8 cellular contexts compared by ENCODE assay signal in genomic region chr12:55717397-55718007, GRCh38. TPM values are rescaled to one million over a fixed set of nuclear protein-coding genes. Genes with fewer than 3 reads are reported as not detected.
A peak's percentile ranks its signal among the peaks of the same experiment; 100 is the strongest.
DNase-seq lines count a peak whose midpoint lies in the region; FAIRE-seq and TF ChIP-seq lines count a peak whose summit lies in the region.

No MANE protein-coding gene starts in this region.

- TF ChIP-seq CTCF in bronchial epithelial cell (IDR thresholded peaks at IDR 0.05; ENCODE audit: insufficient read depth, low read length, severe bottlenecking) = no peak

- H3K27ac ChIP-seq in muscle layer of duodenum (ENCODE audit: low read length) = peak overlapping the region; percentile 92

- FAIRE-seq in bronchial epithelial cell (lab: Jason Lieb, UNC) = no peak

- peak; percentile 86 for DNase-seq in DMS 273 (lab: John Stamatoyannopoulos, UW; ENCODE audit: unreplicated experiment)
- DNase-seq in NCI-H1694 (lab: John Stamatoyannopoulos, UW) = peak; percentile 53
- peak; percentile 76 for DNase-seq in bronchial epithelial cell (ENCODE audit: low read depth)
- DNase-seq in SK-N-DZ (ENCODE audit: low spot score) = no peak
- DNase-seq in OCI-M1 (lab: John Stamatoyannopoulos, UW) = no peak
- no peak for DNase-seq in GDM1 (lab: John Stamatoyannopoulos, UW)
- no peak for DNase-seq in stimulated activated CD4-positive, alpha-beta T cell treated with anti-CD3 and anti-CD28 coated beads, Interleukin-2, amount 100 ng/mL, for 48 hours

- H3K27me3 ChIP-seq in bronchial epithelial cell (ENCODE audit: control insufficient read depth, insufficient read depth, low read length) (no peaks in the 10 kb centered on the region), muscle layer of duodenum (ENCODE audit: low read depth, low read length) (no peaks in the 10 kb centered on the region)

- H3K4me3 ChIP-seq in bronchial epithelial cell (ENCODE audit: low read depth, low read length) (no peak overlapping the region), muscle layer of duodenum (ENCODE audit: low read depth in 1 of 2, low read length in 2 of 2) (peak overlapping the region; percentile 82 to 86)

- peaks cover 2% of the 10 kb centered on the region for H3K36me3 ChIP-seq in bronchial epithelial cell (ENCODE audit: control insufficient read depth, insufficient read depth, low read length)
- H3K36me3 ChIP-seq in muscle layer of duodenum (ENCODE audit: control insufficient read depth in 1 of 2, insufficient read depth in 2 of 2, low read length in 2 of 2) = no peaks in the 10 kb centered on the region

- H3K9me3 ChIP-seq in muscle layer of duodenum (ENCODE audit: control insufficient read depth in 1 of 2, low read length in 2 of 2) = no peaks in the 10 kb centered on the region

- peaks cover 49 to 68% of the 10 kb centered on the region in 2 donors for H3K4me1 ChIP-seq in muscle layer of duodenum (ENCODE audit: control insufficient read depth in 1 of 2, insufficient read depth in 2 of 2, low read length in 2 of 2)

RNA-seq across cellular contexts. Expression of gene BLOC1S1, which starts 1.7 kb away (rescaled TPM):
- 64.5 and 89.1 TPM in 2 replicates for total RNA-seq in bronchial epithelial cell
- 96.9 and 151 TPM in 2 replicates for polyA plus RNA-seq in SK-N-DZ (2014; cell fraction: cytosol; rRNA removed)
- 101 and 105 TPM in 2 replicates for polyA plus RNA-seq in SK-N-DZ (2014; cell fraction: nucleus; rRNA removed)

RNA-seq across cellular contexts. Expression of gene RDH5, which starts 2.7 kb away (rescaled TPM):
- total RNA-seq in bronchial epithelial cell = 1.1 and 2.3 TPM in 2 replicates
- polyA plus RNA-seq in SK-N-DZ (2014; cell fraction: cytosol; rRNA removed) = 2.2 and 3.8 TPM in 2 replicates
- 2.7 and 3.8 TPM in 2 replicates for polyA plus RNA-seq in SK-N-DZ (2014; cell fraction: nucleus; rRNA removed)

RNA-seq across cellular contexts. Expression of gene ITGA7, which starts 9.8 kb away (rescaled TPM):
- total RNA-seq in bronchial epithelial cell = 0.79 and 1.3 TPM in 2 replicates
- 5.7 and 9.4 TPM in 2 replicates for polyA plus RNA-seq in SK-N-DZ (2014; cell fraction: cytosol; rRNA removed)
- 56.6 and 58.7 TPM in 2 replicates for polyA plus RNA-seq in SK-N-DZ (2014; cell fraction: nucleus; rRNA removed)

RNA-seq across cellular contexts. Expression of gene CD63, which starts 11.3 kb away (rescaled TPM):
- total RNA-seq in bronchial epithelial cell = 1,301 and 1,307 TPM in 2 replicates
- 216 and 246 TPM in 2 replicates for polyA plus RNA-seq in SK-N-DZ (2014; cell fraction: cytosol; rRNA removed)
- polyA plus RNA-seq in SK-N-DZ (2014; cell fraction: nucleus; rRNA removed) = 96.6 and 110 TPM in 2 replicates

RNA-seq across cellular contexts. Expression of gene GDF11, which starts 25.4 kb away (rescaled TPM):
- 0.13 and 0.26 TPM in 2 replicates for total RNA-seq in bronchial epithelial cell
- 10.8 and 17.3 TPM in 2 replicates for polyA plus RNA-seq in SK-N-DZ (2014; cell fraction: cytosol; rRNA removed)
- polyA plus RNA-seq in SK-N-DZ (2014; cell fraction: nucleus; rRNA removed) = 8.2 and 13.5 TPM in 2 replicates

Comparison
In these comparisons a context has a peak if more than half of its experiments do, and no peak if none do; other contexts are left out.
1. DNase-seq: peak in DMS 273 (single experiment), NCI-H1694 (single experiment) and bronchial epithelial cell (single experiment); none in SK-N-DZ (single experiment), OCI-M1 (single experiment), GDM1 (single experiment) and stimulated activated CD4-positive, alpha-beta T cell treated with anti-CD3 and anti-CD28 coated beads, Interleukin-2, amount 100 ng/mL, for 48 hours (0 of 2).